23 cellular contexts compared by ENCODE assay signal in genomic region chr13:67076378-67076777, GRCh38.
A peak's percentile ranks its signal among the peaks of the same experiment; 100 is the strongest.
DNase-seq lines count a peak whose midpoint lies in the region; ATAC-seq, FAIRE-seq and TF ChIP-seq lines count a peak whose summit lies in the region.
"Had no signal": no experiment of that assay in that cellular context is flagged by ENCODE, and none has a peak within 500 bp of the region (broad histone marks: within the 10 kb centered on the region; RNA-seq: fewer than 3 reads in every experiment).

No MANE protein-coding gene starts in this region.

- no peaks in the 10 kb centered on the region for H3K27me3 ChIP-seq in astrocyte (ENCODE audit: insufficient read depth, low read length)

- no peak overlapping the region for H3K9ac ChIP-seq in astrocyte (ENCODE audit: low read length)
- H3K9ac ChIP-seq: GM23248 had no signal

- TF ChIP-seq CTCF in astrocyte (IDR thresholded peaks at IDR 0.05; ENCODE audit: insufficient read depth, low read depth, low read length): no peak
- no peak for TF ChIP-seq CTCF in osteocyte (IDR thresholded peaks at IDR 0.05)

- H3K9me3 Mint-ChIP-seq in astrocyte (ENCODE audit: unreplicated experiment) (no peaks in the 10 kb centered on the region), osteocyte (ENCODE audit: unreplicated experiment) (no peaks in the 10 kb centered on the region)

- no peak for ATAC-seq in HG03025 (IDR thresholded peaks at IDR 0.05; ENCODE audit: low FRiP score, unreplicated experiment)
- ATAC-seq: HCT116, Panc1, SK-N-SH treated with all-trans-retinoic acid at 6 μM for 48 hours had no signal

- no peak overlapping the region for H3K27ac Mint-ChIP-seq in astrocyte (ENCODE audit: unreplicated experiment)
- no peak overlapping the region for H3K27ac Mint-ChIP-seq in osteocyte (ENCODE audit: unreplicated experiment)
- H3K27ac Mint-ChIP-seq: CD14-positive monocyte had no signal

- no peaks in the 10 kb centered on the region for H3K79me2 ChIP-seq in astrocyte (ENCODE audit: insufficient read depth, low read length)

- H3K36me3 Mint-ChIP-seq in astrocyte (ENCODE audit: low read depth, unreplicated experiment) (no peaks in the 10 kb centered on the region), osteocyte (ENCODE audit: unreplicated experiment) (no peaks in the 10 kb centered on the region)
- H3K36me3 Mint-ChIP-seq: CD14-positive monocyte had no signal

- no peak overlapping the region for H2AFZ ChIP-seq in astrocyte (ENCODE audit: low read depth, low read length)
- H2AFZ ChIP-seq: GM23248 had no signal

- H3K27ac ChIP-seq in astrocyte (ENCODE audit: low read depth, low read length): no peak overlapping the region
- H3K27ac ChIP-seq: 22Rv1, GM23248 had no signal

- H3K4me1 Mint-ChIP-seq in astrocyte (ENCODE audit: low read depth, unreplicated experiment) (peaks cover 14% of the 10 kb centered on the region), osteocyte (ENCODE audit: unreplicated experiment) (no peaks in the 10 kb centered on the region)
- H3K4me1 Mint-ChIP-seq: CD14-positive monocyte had no signal

- no peak for FAIRE-seq in astrocyte (lab: Jason Lieb, UNC)

- no peaks in the 10 kb centered on the region for H3K4me1 ChIP-seq in astrocyte (ENCODE audit: insufficient read depth, low read length)

- peak; percentile 5 for DNase-seq in DMS 273 (lab: John Stamatoyannopoulos, UW; ENCODE audit: unreplicated experiment)
- DNase-seq in DMS 273 treated with DMSO at 0.1 percent for 48 hours (lab: John Stamatoyannopoulos, UW): no peak
- peak; percentile 44 for DNase-seq in astrocyte (ENCODE audit: low read depth)
- peak; percentile 57 for DNase-seq in kidney tubule cell (ENCODE audit: low spot score)
- DNase-seq in superior temporal gyrus (ENCODE audit: extremely low spot score): peak; percentile 72
- no peak for DNase-seq in CD1c-positive myeloid dendritic cell (ENCODE audit: extremely low spot score)
- DNase-seq in osteocyte (ENCODE audit: extremely low spot score, unreplicated experiment): no peak
- DNase-seq: Calu3, DND-41, GF-D8, GM23248, MV-4-11, NCI-H1417 treated with DMSO at 0.1 percent for 48 hours, NCI-H2029 treated with DMSO at 0.1 percent for 48 hours, NCI-H2227 treated with DMSO at 0.1 percent for 48 hours, NCI-H524 treated with DMSO at 0.1 percent for 48 hours, Right ventricle myocardium superior had no signal

- H3K4me3 Mint-ChIP-seq in astrocyte (ENCODE audit: unreplicated experiment) (no peak overlapping the region), osteocyte (ENCODE audit: unreplicated experiment) (no peak overlapping the region)
- H3K4me3 Mint-ChIP-seq: CD14-positive monocyte had no signal

- H3K4me3 ChIP-seq in astrocyte (ENCODE audit: insufficient read depth, low read depth, low read length): no peak overlapping the region
- H3K4me3 ChIP-seq: GM23248 had no signal

- no peak overlapping the region for H3K4me2 ChIP-seq in astrocyte (ENCODE audit: low read length)

- H3K27me3 Mint-ChIP-seq in astrocyte (ENCODE audit: low read depth, unreplicated experiment) (no peaks in the 10 kb centered on the region), osteocyte (ENCODE audit: unreplicated experiment) (no peaks in the 10 kb centered on the region)

- H3K36me3 ChIP-seq in astrocyte (ENCODE audit: insufficient read depth, low read length): no peaks in the 10 kb centered on the region

- H3K9me3 ChIP-seq in astrocyte (ENCODE audit: insufficient read depth, low read depth, low read length): no peaks in the 10 kb centered on the region

- H4K20me1 ChIP-seq in astrocyte (ENCODE audit: insufficient read depth, low read length): no peaks in the 10 kb centered on the region

Comparison
In these comparisons a context has a peak if more than half of its experiments do, and no peak if none do; other contexts are left out.
1. DNase-seq: peak in DMS 273 (single experiment), astrocyte (single experiment), kidney tubule cell (single experiment) and superior temporal gyrus (single experiment); none in DMS 273 treated with DMSO at 0.1 percent for 48 hours (single experiment), CD1c-positive myeloid dendritic cell (single experiment) and osteocyte (single experiment).